2 cellular contexts compared by ENCODE assay signal in genomic region chr4:183558873-183559272, GRCh38.
TF ChIP-seq lines count a peak whose summit lies in the region.

No MANE protein-coding gene starts in this region.

TF ChIP-seq in HEK293, 187 proteins besides CTCF, POLR2A, EP300 and RAD21 (continued from another document):
- TF ChIP-seq ZNF146 (tag by site-specific recombination; IDR thresholded peaks at IDR 0.05) (no peak), ZFP37 (tag by site-specific recombination; IDR thresholded peaks at IDR 0.05) (no peak), ZNF549 (tag by site-specific recombination; IDR thresholded peaks at IDR 0.05) (no peak), INSM2 (tag by site-specific recombination; IDR thresholded peaks at IDR 0.05) (no peak), ZNF292 (tag by site-specific recombination; IDR thresholded peaks at IDR 0.05; ENCODE audit: borderline replicate concordance, low read depth) (no peak)
TF ChIP-seq in HEK293: peak in this region for 1.

TF ChIP-seq in K562, 482 proteins besides CTCF, POLR2A, EP300 and RAD21 (continued from another document):
- TF ChIP-seq ARID4B (CRISPR knock-in tag; IDR thresholded peaks at IDR 0.05) (no peak), ARNT (IDR thresholded peaks at IDR 0.05) (no peak), SLC30A9 (CRISPR knock-in tag; IDR thresholded peaks at IDR 0.05) (no peak), SP1 (CRISPR knock-in tag; IDR thresholded peaks at IDR 0.05) (no peak), THRAP3 (IDR thresholded peaks at IDR 0.05; ENCODE audit: borderline replicate concordance) (no peak), CTCFL (IDR thresholded peaks at IDR 0.05; ENCODE audit: borderline replicate concordance, insufficient read depth, low read depth, low read length, poor library complexity, severe bottlenecking) (no peak)
